Comparison of ENCODE assay signal across 10 cellular contexts in genomic region chrX:154460326-154460725, GRCh38. TPM values are rescaled to one million over a fixed set of nuclear protein-coding genes. Genes with fewer than 3 reads are reported as not detected.
DNase-seq lines count a peak whose midpoint lies in the region; ATAC-seq and TF ChIP-seq lines count a peak whose summit lies in the region.
"Had no signal": no experiment of that assay in that cellular context is flagged by ENCODE, and none has a peak within 500 bp of the region (broad histone marks: within the 10 kb centered on the region; RNA-seq: fewer than 3 reads in every experiment).

No MANE protein-coding gene starts in this region.

- H3K4me3 ChIP-seq in BE2C (ENCODE audit: low read depth, low read length), result no peak overlapping the region
- H3K4me3 ChIP-seq in GM23248, result peak overlapping the region; percentile 90
- peak overlapping the region; percentile 72 for H3K4me3 ChIP-seq in cardiac fibroblast (replicated peaks in 1 of 2; ENCODE audit: low read depth in 2 of 2, low read length in 2 of 2)

- WGBS in GM23248 (ENCODE audit: low coverage in 1 of 2, low lambda C conversion rate in 2 of 2, missing lambda C conversion rate in 2 of 2), 2 experiments, result 76 to 90% methylated on average over 3 of the region's 26 CpGs

- H3K9me3 ChIP-seq in BE2C (no peaks in the 10 kb centered on the region), GM23248 (ENCODE audit: low read depth) (no peaks in the 10 kb centered on the region)

- TF ChIP-seq CTCF in BE2C (IDR thresholded peaks at IDR 0.05; ENCODE audit: low read depth, low read length), result peak; percentile 49
- TF ChIP-seq CTCF in cardiac fibroblast (IDR thresholded peaks at IDR 0.05; ENCODE audit: low read depth, low read length), result no peak
- TF ChIP-seq CTCF in nephron (IDR thresholded peaks at IDR 0.05; ENCODE audit: unreplicated experiment in 3 of 3), result no peak

- H3F3A ChIP-seq in GM23248 (ENCODE audit: insufficient read depth), result no peaks in the 10 kb centered on the region

- no peak for ATAC-seq in HG03159 (IDR thresholded peaks at IDR 0.05; ENCODE audit: unreplicated experiment)

- H3K9me3 Mint-ChIP-seq in nephron, result peaks cover 17% of the 10 kb centered on the region

- H4K20me1 ChIP-seq in GM23248 (ENCODE audit: insufficient read depth), result no peaks in the 10 kb centered on the region

- H2AFZ ChIP-seq in GM23248, result no peak overlapping the region

- H3K4me1 Mint-ChIP-seq in nephron, result peaks cover 5% of the 10 kb centered on the region

- H3K4me2 ChIP-seq in GM23248 (ENCODE audit: unreplicated experiment), result peak overlapping the region; percentile 78

- H3K27me3 Mint-ChIP-seq in nephron (ENCODE audit: low read depth), result no peaks in the 10 kb centered on the region

- in situ Hi-C loops in GM23248 (cut with MboI), result no loop called here

- H3K4me1 ChIP-seq in BE2C, result peaks cover 9% of the 10 kb centered on the region
- H3K4me1 ChIP-seq in GM23248 (ENCODE audit: insufficient read depth), result no peaks in the 10 kb centered on the region

- H3K9ac ChIP-seq in GM23248, result peak overlapping the region; percentile 90

- peak overlapping the region; percentile 86 to 95 (median 91) for H3K4me3 Mint-ChIP-seq in nephron

- DNase-seq in BE2C, result peak; percentile 65
- DNase-seq in GM23248, result peak; percentile 27
- DNase-seq in cardiac fibroblast (ENCODE audit: low read depth in 2 of 2), result no peak
- DNase-seq in activated CD8-positive, alpha-beta memory T cell treated with anti-CD3 and anti-CD28 coated beads for 24 hours, result no peak
- DNase-seq in COR-L47 (lab: John Stamatoyannopoulos, UW), result no peak
- no peak for DNase-seq in HPDE6-E6E7 (ENCODE audit: extremely low spot score)
- DNase-seq: DMS53, NCI-H774 had no signal

- H3K27ac ChIP-seq in GM23248, result no peak overlapping the region

- H3K27me3 ChIP-seq in BE2C, result no peaks in the 10 kb centered on the region
- no peaks in the 10 kb centered on the region for H3K27me3 ChIP-seq in GM23248 (replicated peaks; ENCODE audit: insufficient read depth)

- H3K27ac Mint-ChIP-seq in nephron, result peak overlapping the region in 1 of 3 experiments; percentile 54

- peaks cover 20% of the 10 kb centered on the region for H3K36me3 Mint-ChIP-seq in nephron (ENCODE audit: low read depth)

- peaks cover 5% of the 10 kb centered on the region; the same call in 1 of the 2 replicates for H3K36me3 ChIP-seq in BE2C
- H3K36me3 ChIP-seq in GM23248 (ENCODE audit: low read depth), result no peaks in the 10 kb centered on the region

- H3K79me2 ChIP-seq in GM23248 (ENCODE audit: insufficient read depth), result peaks cover 59% of the 10 kb centered on the region

- no peaks in the 10 kb centered on the region for H3K9me2 ChIP-seq in GM23248 (ENCODE audit: insufficient read depth)

RNA-seq across cellular contexts. Expression of gene PLXNA3, which starts 2.2 kb away (rescaled TPM):
- 124 TPM for polyA plus RNA-seq in BE2C (2012; ENCODE audit: insufficient read depth, insufficient read length, low read depth)
- total RNA-seq in GM23248 (2014; rRNA removed; shearing (Covaris generic)), result 25.9 and 30.7 TPM in 2 replicates
- polyA plus RNA-seq in GM23248 (2016; fragmentation: Nextera tagmentation; extraction: Ambion mirVana), result 26.7 and 35.1 TPM in 2 replicates

RNA-seq across cellular contexts. Expression of gene FAM50A, which starts 16.4 kb away (rescaled TPM):
- polyA plus RNA-seq in BE2C (2012; ENCODE audit: insufficient read depth, insufficient read length, low read depth), result 208 TPM
- 52.5 and 54.7 TPM in 2 replicates for total RNA-seq in GM23248 (2014; rRNA removed; shearing (Covaris generic))
- polyA plus RNA-seq in GM23248 (2016; fragmentation: Nextera tagmentation; extraction: Ambion mirVana), result 122 and 125 TPM in 2 replicates

RNA-seq across cellular contexts. Expression of gene LAGE3, which starts 18.8 kb away (rescaled TPM):
- polyA plus RNA-seq in BE2C (2012; ENCODE audit: insufficient read depth, insufficient read length, low read depth), result 92.5 TPM
- total RNA-seq in GM23248 (2014; rRNA removed; shearing (Covaris generic)), result 42.9 and 44.0 TPM in 2 replicates
- 49.2 and 49.7 TPM in 2 replicates for polyA plus RNA-seq in GM23248 (2016; fragmentation: Nextera tagmentation; extraction: Ambion mirVana)

RNA-seq across cellular contexts. Expression of gene GDI1, which starts 23.4 kb away (rescaled TPM):
- polyA plus RNA-seq in BE2C (2012; ENCODE audit: insufficient read depth, insufficient read length, low read depth), result 595 TPM
- 196 and 228 TPM in 2 replicates for total RNA-seq in GM23248 (2014; rRNA removed; shearing (Covaris generic))
- 82.2 and 87.1 TPM in 2 replicates for polyA plus RNA-seq in GM23248 (2016; fragmentation: Nextera tagmentation; extraction: Ambion mirVana)

RNA-seq across cellular contexts. Expression of gene UBL4A, which starts 26.1 kb away (rescaled TPM):
- polyA plus RNA-seq in BE2C (2012; ENCODE audit: insufficient read depth, insufficient read length, low read depth), result 119 TPM
- total RNA-seq in GM23248 (2014; rRNA removed; shearing (Covaris generic)), result 36.8 and 53.0 TPM in 2 replicates
- polyA plus RNA-seq in GM23248 (2016; fragmentation: Nextera tagmentation; extraction: Ambion mirVana), result 42.4 and 45.2 TPM in 2 replicates

Comparison
In these comparisons a context has a peak if more than half of its experiments do, and no peak if none do; other contexts are left out.
1. DNase-seq: peak in BE2C (single experiment) and GM23248 (single experiment); none in cardiac fibroblast (0 of 2), activated CD8-positive, alpha-beta memory T cell treated with anti-CD3 and anti-CD28 coated beads for 24 hours (single experiment), COR-L47 (single experiment) and HPDE6-E6E7 (single experiment).